12 cellular contexts compared by ENCODE assay signal in genomic region chr22:29914165-29914564, GRCh38. TPM values are rescaled to one million over a fixed set of nuclear protein-coding genes. Genes with fewer than 3 reads are reported as not detected.
DNase-seq lines count a peak whose midpoint lies in the region; ATAC-seq and TF ChIP-seq lines count a peak whose summit lies in the region.
"Had no signal": no experiment of that assay in that cellular context is flagged by ENCODE, and none has a peak within 500 bp of the region (broad histone marks: within the 10 kb centered on the region; RNA-seq: fewer than 3 reads in every experiment).

No MANE protein-coding gene starts in this region.

- no peak for TF ChIP-seq RAD21 in HCT116 (IDR thresholded peaks at IDR 0.05; ENCODE audit: low read depth)

- RAD21 ChIA-PET in HCT116 (lab: Charles Lee; ENCODE audit: low non-redundant PET in 1 of 2, low total read pairs in 2 of 2, uncharacterized antibody in 2 of 2, unreplicated experiment in 2 of 2), result no interaction called here

- peaks cover 61% of the 10 kb centered on the region for H3K79me2 ChIP-seq in HCT116 (ENCODE audit: insufficient read depth, low read length)

- 14% methylated on average over 1 of the region's 1 CpG; no CpG with 5 or more reads in 1 of the 2 donors for WGBS in gastroesophageal sphincter (ENCODE audit: low coverage in 1 of 2), 2 donors

- ATAC-seq in HCT116, result no peak
- peak; percentile 73 for ATAC-seq in gastroesophageal sphincter
- peak; percentile 64 for ATAC-seq in stimulated activated effector memory CD8-positive, alpha-beta T cell treated with anti-CD3 and anti-CD28 coated beads, Interleukin-12 subunit alpha, Interleukin-12 subunit beta, amount 100 ng/mL, for 72 hours
- ATAC-seq in GM19452 (IDR thresholded peaks at IDR 0.05; ENCODE audit: unreplicated experiment), result no peak
- no peak for ATAC-seq in GM18870 (IDR thresholded peaks at IDR 0.05; ENCODE audit: unreplicated experiment)
- ATAC-seq: left lung; stimulated activated naive CD8-positive, alpha-beta T cell treated with anti-CD3 and anti-CD28 coated beads, Interleukin-15, amount 100 ng/mL, for 72 hours had no signal

- no peaks in the 10 kb centered on the region for H3K36me3 Mint-ChIP-seq in stimulated activated effector memory CD8-positive, alpha-beta T cell treated with anti-CD3 and anti-CD28 coated beads, Interleukin-12 subunit alpha, Interleukin-12 subunit beta, amount 100 ng/mL, for 72 hours

- TF ChIP-seq CTCF in HCT116 (IDR thresholded peaks at IDR 0.05 in 2 of 3, conservative IDR thresholded peaks at IDR 0.05 in 1 of 3; ENCODE audit: borderline replicate concordance in 1 of 3, insufficient read depth in 1 of 3, low read depth in 2 of 3, low read length in 2 of 3) (no peak), gastroesophageal sphincter (IDR thresholded peaks at IDR 0.05) (no peak)

- H4K20me1 ChIP-seq in HCT116 (ENCODE audit: insufficient read depth), result peaks cover 4% of the 10 kb centered on the region; the same call in 1 of the 2 replicates

- H3K27ac ChIP-seq in HCT116 (ENCODE audit: low read depth, low read length) (no peak overlapping the region), gastroesophageal sphincter (peak overlapping the region in 3 of 4 donors; percentile 18 to 50 (median 37))

- no peaks in the 10 kb centered on the region for H3K9me2 ChIP-seq in HCT116 (ENCODE audit: insufficient read depth)

- H2AFZ ChIP-seq in HCT116 (ENCODE audit: low read depth, low read length, poor library complexity, severe bottlenecking), result no peak overlapping the region

- H3K4me1 Mint-ChIP-seq in stimulated activated effector memory CD8-positive, alpha-beta T cell treated with anti-CD3 and anti-CD28 coated beads, Interleukin-12 subunit alpha, Interleukin-12 subunit beta, amount 100 ng/mL, for 72 hours, result peaks cover 49% of the 10 kb centered on the region

- no peak overlapping the region for H3K4me3 ChIP-seq in HCT116 (replicated peaks in 1 of 2; ENCODE audit: low read depth in 1 of 2, low read length in 2 of 2)
- peak overlapping the region; percentile 58 for H3K4me3 ChIP-seq in adipocyte (ENCODE audit: low read length)
- H3K4me3 ChIP-seq in gastroesophageal sphincter, result no peak overlapping the region
- H3K4me3 ChIP-seq: left lung had no signal

- CTCF ChIA-PET in HCT116 (lab: Charles Lee), result no interaction called here

- POLR2A ChIA-PET in HCT116 (lab: Charles Lee), result no interaction called here

- no peak for TF ChIP-seq EP300 in gastroesophageal sphincter (IDR thresholded peaks at IDR 0.05)

- DNase-seq in HCT116 (ENCODE audit: low read depth, low spot score), result no peak
- peak; percentile 87 for DNase-seq in adipocyte (ENCODE audit: low read depth)
- no peak for DNase-seq in stimulated activated effector memory CD8-positive, alpha-beta T cell treated with anti-CD3 and anti-CD28 coated beads, Interleukin-12 subunit alpha, Interleukin-12 subunit beta, amount 100 ng/mL, for 72 hours (ENCODE audit: low spot score in 2 of 2)
- DNase-seq in DMS114 treated with DMSO at 0.1 percent for 48 hours (lab: John Stamatoyannopoulos, UW; ENCODE audit: unreplicated experiment), result no peak
- DNase-seq in NCI-H524 (lab: John Stamatoyannopoulos, UW), result no peak
- DNase-seq: activated CD8-positive, alpha-beta memory T cell treated with anti-CD3 and anti-CD28 coated beads for 24 hours; left lung; NCI-H1417 treated with DMSO at 0.1 percent for 48 hours; stimulated activated naive CD8-positive, alpha-beta T cell treated with anti-CD3 and anti-CD28 coated beads, Interleukin-15, amount 100 ng/mL, for 72 hours had no signal

- H3K9ac ChIP-seq in HCT116 (ENCODE audit: low read length) (no peak overlapping the region), adipocyte (ENCODE audit: low read length) (no peak overlapping the region)

- intact Hi-C loops in HCT116 (cut with micrococcal nuclease), result no loop called here

- H3K4me3 Mint-ChIP-seq in stimulated activated effector memory CD8-positive, alpha-beta T cell treated with anti-CD3 and anti-CD28 coated beads, Interleukin-12 subunit alpha, Interleukin-12 subunit beta, amount 100 ng/mL, for 72 hours, result no peak overlapping the region
- H3K4me3 Mint-ChIP-seq: stimulated activated naive CD8-positive, alpha-beta T cell treated with anti-CD3 and anti-CD28 coated beads, Interleukin-15, amount 100 ng/mL, for 72 hours had no signal

- TF ChIP-seq POLR2A in HCT116 (IDR thresholded peaks at IDR 0.05; ENCODE audit: borderline replicate concordance, extremely low read depth, insufficient read depth, insufficient read length) (no peak), gastroesophageal sphincter (IDR thresholded peaks at IDR 0.05) (no peak)

- no TSS peak for BruUV-seq in HCT116 (replicated peaks; lab: Mats Ljungman, UMichigan)

- H3K9me3 ChIP-seq in HCT116 (ENCODE audit: control insufficient read depth in 1 of 2, insufficient read depth in 1 of 2, low read depth in 1 of 2, low read length in 2 of 2) (no peaks in the 10 kb centered on the region), adipocyte (ENCODE audit: control insufficient read depth, low read length) (no peaks in the 10 kb centered on the region), gastroesophageal sphincter (no peaks in the 10 kb centered on the region)
- H3K9me3 ChIP-seq: left lung had no signal

- H3K4me2 ChIP-seq in HCT116 (ENCODE audit: low read length), result peak overlapping the region; percentile 1; the same call in 1 of the 2 replicates

- H3K36me3 ChIP-seq in HCT116 (ENCODE audit: control insufficient read depth in 1 of 2, insufficient read depth in 2 of 2, low read length in 2 of 2) (no peaks in the 10 kb centered on the region), adipocyte (ENCODE audit: control insufficient read depth, insufficient read depth, low read length, severe bottlenecking) (no peaks in the 10 kb centered on the region), gastroesophageal sphincter (no peaks in the 10 kb centered on the region)
- H3K36me3 ChIP-seq: left lung had no signal

- H3K27ac Mint-ChIP-seq in stimulated activated effector memory CD8-positive, alpha-beta T cell treated with anti-CD3 and anti-CD28 coated beads, Interleukin-12 subunit alpha, Interleukin-12 subunit beta, amount 100 ng/mL, for 72 hours, result no peak overlapping the region
- H3K27ac Mint-ChIP-seq: stimulated activated naive CD8-positive, alpha-beta T cell treated with anti-CD3 and anti-CD28 coated beads, Interleukin-15, amount 100 ng/mL, for 72 hours had no signal

- peaks cover 12 to 20% of the 10 kb centered on the region in 2 experiments for H3K4me1 ChIP-seq in HCT116 (ENCODE audit: control insufficient read depth in 1 of 2, insufficient read depth in 2 of 2, low read length in 2 of 2)
- H3K4me1 ChIP-seq in adipocyte (ENCODE audit: control insufficient read depth, insufficient read depth, low read length), result peaks cover 58% of the 10 kb centered on the region
- peaks cover 29 to 87% (median 30%) of the 10 kb centered on the region in 3 donors for H3K4me1 ChIP-seq in gastroesophageal sphincter

- no peaks in the 10 kb centered on the region for H3K27me3 ChIP-seq in HCT116 (ENCODE audit: insufficient read depth, low read length)
- no peaks in the 10 kb centered on the region for H3K27me3 ChIP-seq in adipocyte (replicated peaks; ENCODE audit: control insufficient read depth, insufficient read depth, low read length)
- no peaks in the 10 kb centered on the region for H3K27me3 ChIP-seq in gastroesophageal sphincter
- H3K27me3 ChIP-seq: left lung had no signal

- no peaks in the 10 kb centered on the region for H3K9me3 Mint-ChIP-seq in stimulated activated effector memory CD8-positive, alpha-beta T cell treated with anti-CD3 and anti-CD28 coated beads, Interleukin-12 subunit alpha, Interleukin-12 subunit beta, amount 100 ng/mL, for 72 hours
- H3K9me3 Mint-ChIP-seq: stimulated activated naive CD8-positive, alpha-beta T cell treated with anti-CD3 and anti-CD28 coated beads, Interleukin-15, amount 100 ng/mL, for 72 hours had no signal

TF ChIP-seq in HCT116, 20 proteins besides CTCF, POLR2A, EP300 and RAD21 (continues in another document):
- TF ChIP-seq ZFX (IDR thresholded peaks at IDR 0.05), result no peak
- TF ChIP-seq TCF7L2 (IDR thresholded peaks at IDR 0.05; ENCODE audit: borderline replicate concordance, extremely low read depth, insufficient read depth, insufficient read length), result no peak
- no peak for TF ChIP-seq SP1 (IDR thresholded peaks at IDR 0.05; ENCODE audit: low read depth)
- no peak for TF ChIP-seq SRF (IDR thresholded peaks at IDR 0.05; ENCODE audit: low read depth)
- TF ChIP-seq SIN3A (IDR thresholded peaks at IDR 0.05; ENCODE audit: low read depth), result no peak
- TF ChIP-seq FOSL1 (IDR thresholded peaks at IDR 0.05; ENCODE audit: low read depth), result no peak
- no peak for TF ChIP-seq ZNF274 (IDR thresholded peaks at IDR 0.05; ENCODE audit: low read depth, low read length)
- no peak for TF ChIP-seq MAX (IDR thresholded peaks at IDR 0.05)
- no peak for TF ChIP-seq ATF3 (IDR thresholded peaks at IDR 0.05)
- no peak for TF ChIP-seq CEBPB (IDR thresholded peaks at IDR 0.05; ENCODE audit: low read depth)
- TF ChIP-seq JUND (IDR thresholded peaks at IDR 0.05), result no peak

RNA-seq across cellular contexts. Expression of gene MTMR3, which starts 31.2 kb away (rescaled TPM):
- total RNA-seq in HCT116 (2021; ENCODE audit: unreplicated experiment) (27.0 TPM), gastroesophageal sphincter (10 to 100 TPM; 34.9 to 45.9 (median 41.9) TPM)
- 20.6 TPM in 2 replicates for polyA plus RNA-seq in HCT116 (2012)

Comparison
In these comparisons a context has a peak if more than half of its experiments do, and no peak if none do; other contexts are left out.
1. ATAC-seq: peak in gastroesophageal sphincter (single experiment) and stimulated activated effector memory CD8-positive, alpha-beta T cell treated with anti-CD3 and anti-CD28 coated beads, Interleukin-12 subunit alpha, Interleukin-12 subunit beta, amount 100 ng/mL, for 72 hours (single experiment); none in HCT116 (single experiment), GM19452 (single experiment) and GM18870 (single experiment).